In the genomic region with DNA sequence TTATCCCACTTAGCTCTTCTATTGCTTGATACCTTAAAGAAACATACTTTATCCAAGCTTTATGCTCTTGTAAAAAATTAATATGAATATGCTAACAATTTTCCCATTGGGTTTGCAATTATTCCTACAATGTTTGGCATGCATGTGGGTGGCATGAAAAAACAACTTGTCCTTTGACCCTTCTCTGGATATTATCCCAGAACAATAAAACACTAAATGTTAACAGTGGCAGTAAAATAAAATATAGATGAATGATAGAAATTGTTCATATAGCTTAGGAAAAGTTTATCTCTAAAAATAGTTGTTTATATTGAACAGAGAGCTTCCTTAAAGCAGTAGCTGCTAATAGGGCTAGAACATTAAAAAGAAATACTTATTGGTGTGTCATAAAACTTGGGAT, we compare ENCODE assay signal across 19 cellular contexts.
A peak's percentile ranks its signal among the peaks of the same experiment; 100 is the strongest.
DNase-seq lines count a peak whose midpoint lies in the region; ATAC-seq and TF ChIP-seq lines count a peak whose summit lies in the region.
"Had no signal": no experiment of that assay in that cellular context is flagged by ENCODE, and none has a peak within 500 bp of the region (broad histone marks: within the 10 kb centered on the region; RNA-seq: fewer than 3 reads in every experiment).

No MANE protein-coding gene starts in this region.

- DNase-seq in HFFc6 (no peak), brain microvascular endothelial cell (peak; percentile 20), kidney glomerular epithelial cell (lab: John Stamatoyannopoulos, UW) (peak; percentile 17)
- DNase-seq: Caco-2; CD4-positive, CD25-positive, alpha-beta regulatory T cell; CD8-positive, alpha-beta T cell; DMS153; DND-41; EL; GDM1; GM23248; H7; HCEC 1CT had no signal

- H3K9me3 Mint-ChIP-seq in HFFc6, result peaks cover 2% of the 10 kb centered on the region

- H3K27me3 ChIP-seq in brain microvascular endothelial cell (replicated peaks), result no peaks in the 10 kb centered on the region
- H3K27me3 ChIP-seq: BLaER1 had no signal

- H3K27ac Mint-ChIP-seq in HFFc6, result peak overlapping the region; percentile 12; the same call in 1 of the 2 replicates
- H3K27ac Mint-ChIP-seq: B cell; CD4-positive, CD25-positive, alpha-beta regulatory T cell; CD8-positive, alpha-beta T cell had no signal

- no peaks in the 10 kb centered on the region for H3K36me3 ChIP-seq in brain microvascular endothelial cell (replicated peaks)
- H3K36me3 ChIP-seq: BLaER1 had no signal

- in situ Hi-C loops in brain microvascular endothelial cell (cut with HindIII; ENCODE audit: low pct_ligation_motif_present, low sequenced_read_pairs), result no loop called here

- ATAC-seq in GM21529 (IDR thresholded peaks at IDR 0.05; ENCODE audit: unreplicated experiment) (no peak), HG03139 (IDR thresholded peaks at IDR 0.05; ENCODE audit: unreplicated experiment) (no peak), GM21576 (IDR thresholded peaks at IDR 0.05; ENCODE audit: unreplicated experiment) (no peak)
- ATAC-seq: CD8-positive, alpha-beta T cell; GM12878 had no signal

- H3K4me1 Mint-ChIP-seq in HFFc6 (ENCODE audit: low read depth), result 0 out of 2 replicates have a peak, but pooled peaks cover 17% of the 10 kb centered on the region
- H3K4me1 Mint-ChIP-seq: B cell; CD4-positive, CD25-positive, alpha-beta regulatory T cell had no signal

- TF ChIP-seq CTCF in HFFc6 (IDR thresholded peaks at IDR 0.05), result no peak
- TF ChIP-seq CTCF in brain microvascular endothelial cell (IDR thresholded peaks at IDR 0.05; ENCODE audit: low read depth, low read length, missing control alignments), result no peak

- no peak overlapping the region for H3K4me3 ChIP-seq in brain microvascular endothelial cell (ENCODE audit: low read depth, low read length)
- H3K4me3 ChIP-seq: BLaER1, GM12878, GM23248 had no signal

- H3K4me3 Mint-ChIP-seq in HFFc6, result no peak overlapping the region
- H3K4me3 Mint-ChIP-seq: B cell; CD4-positive, CD25-positive, alpha-beta regulatory T cell; CD8-positive, alpha-beta T cell had no signal

- peak overlapping the region; percentile 90 for H3K27ac ChIP-seq in brain microvascular endothelial cell
- H3K27ac ChIP-seq: BLaER1, GM23248 had no signal

- peaks cover 2% of the 10 kb centered on the region for H3K36me3 Mint-ChIP-seq in HFFc6 (ENCODE audit: low read depth)
- H3K36me3 Mint-ChIP-seq: CD4-positive, CD25-positive, alpha-beta regulatory T cell; CD8-positive, alpha-beta T cell had no signal

- H3K27me3 Mint-ChIP-seq in HFFc6 (ENCODE audit: insufficient read depth), result no peaks in the 10 kb centered on the region
- H3K27me3 Mint-ChIP-seq: B cell; CD4-positive, CD25-positive, alpha-beta regulatory T cell had no signal
